11 cellular contexts compared by ENCODE assay signal in genomic region chr1:171794085-171794484, GRCh38. TPM values are rescaled to one million over a fixed set of nuclear protein-coding genes. Genes with fewer than 3 reads are reported as not detected.
DNase-seq lines count a peak whose midpoint lies in the region; ATAC-seq and TF ChIP-seq lines count a peak whose summit lies in the region.
"Had no signal": no experiment of that assay in that cellular context is flagged by ENCODE, and none has a peak within 500 bp of the region (broad histone marks: within the 10 kb centered on the region; RNA-seq: fewer than 3 reads in every experiment).

No MANE protein-coding gene starts in this region.

- peaks cover 87% of the 10 kb centered on the region for H3K36me3 Mint-ChIP-seq in MCF 10A (ENCODE audit: insufficient read depth, unreplicated experiment)
- H3K36me3 Mint-ChIP-seq in activated CD4-positive, alpha-beta memory T cell treated with anti-CD3 and anti-CD28 coated beads, Interleukin-2, amount 10 ng/mL, durations not matched to agents 7 days and 5 days (ENCODE audit: low read depth), result peaks cover 81% of the 10 kb centered on the region
- H3K36me3 Mint-ChIP-seq in progenitor cell of endocrine pancreas (ENCODE audit: insufficient read depth), result peaks cover 23% of the 10 kb centered on the region

- no peak for TF ChIP-seq POLR2A in breast epithelium (IDR thresholded peaks at IDR 0.05)

- H3K27ac ChIP-seq in breast epithelium, result no peak overlapping the region
- H3K27ac ChIP-seq: C4-2B had no signal

- H3K9me3 Mint-ChIP-seq in MCF 10A (ENCODE audit: unreplicated experiment) (no peaks in the 10 kb centered on the region), progenitor cell of endocrine pancreas (ENCODE audit: low read depth) (no peaks in the 10 kb centered on the region)
- no peaks in the 10 kb centered on the region for H3K9me3 Mint-ChIP-seq in activated CD4-positive, alpha-beta memory T cell treated with anti-CD3 and anti-CD28 coated beads, Interleukin-2, amount 10 ng/mL, durations not matched to agents 7 days and 5 days
- H3K9me3 Mint-ChIP-seq: dendritic cell treated with granulocyte-macrophage colony-stimulating factor and Interleukin-4, amounts not matched to agents 40 ng/mL and 50 ng/mL, for 4 days had no signal

- H3K4me1 Mint-ChIP-seq in MCF 10A (ENCODE audit: insufficient read depth, unreplicated experiment), result peaks cover 23% of the 10 kb centered on the region
- H3K4me1 Mint-ChIP-seq in activated CD4-positive, alpha-beta memory T cell treated with anti-CD3 and anti-CD28 coated beads, Interleukin-2, amount 10 ng/mL, durations not matched to agents 7 days and 5 days, result peaks cover 32% of the 10 kb centered on the region
- no peaks in the 10 kb centered on the region for H3K4me1 Mint-ChIP-seq in progenitor cell of endocrine pancreas (ENCODE audit: low read depth)

- H3K27ac Mint-ChIP-seq in MCF 10A (ENCODE audit: low read depth, unreplicated experiment), result peak overlapping the region; percentile 55
- peak overlapping the region; percentile 83 for H3K27ac Mint-ChIP-seq in activated CD4-positive, alpha-beta memory T cell treated with anti-CD3 and anti-CD28 coated beads, Interleukin-2, amount 10 ng/mL, durations not matched to agents 7 days and 5 days
- H3K27ac Mint-ChIP-seq in progenitor cell of endocrine pancreas, result no peak overlapping the region
- H3K27ac Mint-ChIP-seq: dendritic cell treated with granulocyte-macrophage colony-stimulating factor and Interleukin-4, amounts not matched to agents 40 ng/mL and 50 ng/mL, for 4 days had no signal

- no peak overlapping the region for H3K4me3 ChIP-seq in breast epithelium
- no peak overlapping the region for H3K4me3 ChIP-seq in foreskin fibroblast (ENCODE audit: low read depth in 1 of 2, low read length in 2 of 2)
- H3K4me3 ChIP-seq: HAP-1 had no signal

- TF ChIP-seq CTCF in MCF 10A (IDR thresholded peaks at IDR 0.05; ENCODE audit: unreplicated experiment) (no peak), breast epithelium (IDR thresholded peaks at IDR 0.05) (no peak), foreskin fibroblast (IDR thresholded peaks at IDR 0.05; ENCODE audit: low read depth, low read length) (no peak), progenitor cell of endocrine pancreas (IDR thresholded peaks at IDR 0.05; ENCODE audit: unreplicated experiment) (no peak)

- H3K4me3 Mint-ChIP-seq in MCF 10A (ENCODE audit: unreplicated experiment), result no peak overlapping the region
- no peak overlapping the region for H3K4me3 Mint-ChIP-seq in activated CD4-positive, alpha-beta memory T cell treated with anti-CD3 and anti-CD28 coated beads, Interleukin-2, amount 10 ng/mL, durations not matched to agents 7 days and 5 days
- no peak overlapping the region for H3K4me3 Mint-ChIP-seq in progenitor cell of endocrine pancreas (ENCODE audit: low read depth)
- H3K4me3 Mint-ChIP-seq: dendritic cell treated with granulocyte-macrophage colony-stimulating factor and Interleukin-4, amounts not matched to agents 40 ng/mL and 50 ng/mL, for 4 days had no signal

- H3K36me3 ChIP-seq in breast epithelium, result peaks cover 15% of the 10 kb centered on the region

- H3K9me3 ChIP-seq in breast epithelium, result no peaks in the 10 kb centered on the region
- H3K9me3 ChIP-seq: HAP-1 had no signal

- H3K27me3 Mint-ChIP-seq in MCF 10A (ENCODE audit: insufficient read depth, unreplicated experiment) (no peaks in the 10 kb centered on the region), progenitor cell of endocrine pancreas (no peaks in the 10 kb centered on the region)
- no peaks in the 10 kb centered on the region for H3K27me3 Mint-ChIP-seq in activated CD4-positive, alpha-beta memory T cell treated with anti-CD3 and anti-CD28 coated beads, Interleukin-2, amount 10 ng/mL, durations not matched to agents 7 days and 5 days
- H3K27me3 Mint-ChIP-seq: dendritic cell treated with granulocyte-macrophage colony-stimulating factor and Interleukin-4, amounts not matched to agents 40 ng/mL and 50 ng/mL, for 4 days had no signal

- CTCF ChIA-PET in MCF 10A (lab: Yijun Ruan, JAX), result interaction anchor here (0.5 to 30.8 kb wide), 5 partner anchors 8 to 1075 kb away, joined by 3 to 1502 read pairs (median 5); no protein-coding TSS in a partner anchor
- CTCF ChIA-PET in activated CD4-positive, alpha-beta memory T cell treated with anti-CD3 and anti-CD28 coated beads, Interleukin-2, amount 10 ng/mL, durations not matched to agents 7 days and 5 days (lab: Charles Lee), result interaction anchor here (1.2 kb wide), 1 partner anchor 50 kb away, joined by 3 read pairs; no protein-coding TSS in a partner anchor

- intact Hi-C loops in MCF 10A (cut with micrococcal nuclease), result no loop called here
- intact Hi-C loops in breast epithelium (cut with DNase I; ENCODE audit: low total_unique reads), result no loop called here

- no peaks in the 10 kb centered on the region for H3K4me1 ChIP-seq in breast epithelium
- H3K4me1 ChIP-seq: HAP-1 had no signal

- POLR2A ChIA-PET in MCF 10A (lab: Yijun Ruan, JAX), result interaction anchor here (0.8 to 1.7 kb wide), 3 partner anchors 12 to 194 kb away, joined by 3 to 4 read pairs (median 4); partner anchors contain the start of gene METTL13
- POLR2A ChIA-PET in activated CD4-positive, alpha-beta memory T cell treated with anti-CD3 and anti-CD28 coated beads, Interleukin-2, amount 10 ng/mL, durations not matched to agents 7 days and 5 days (lab: Charles Lee), result interaction anchor here (0.6 to 2.4 kb wide), 2 partner anchors 52 to 657 kb away, joined by 3 to 10 read pairs; partner anchors contain the start of gene VAMP4

- BruUV-seq in MCF 10A (replicated peaks; lab: Mats Ljungman, UMichigan), result no TSS peak

- DNase-seq in MCF 10A (ENCODE audit: unreplicated experiment), result peak; percentile 78
- no peak for DNase-seq in breast epithelium (ENCODE audit: low spot score in 2 of 2)
- DNase-seq in activated CD4-positive, alpha-beta memory T cell treated with anti-CD3 and anti-CD28 coated beads, Interleukin-2, amount 10 ng/mL, durations not matched to agents 7 days and 5 days, result peak; percentile 70
- peak; percentile 88 to 89 for DNase-seq in foreskin fibroblast
- no peak for DNase-seq in NCI-H345 treated with DMSO at 0.1 percent for 48 hours (lab: John Stamatoyannopoulos, UW; ENCODE audit: unreplicated experiment)
- DNase-seq in DMS 273 treated with DMSO at 0.1 percent for 48 hours (lab: John Stamatoyannopoulos, UW), result no peak
- no peak for DNase-seq in progenitor cell of endocrine pancreas (ENCODE audit: low spot score, unreplicated experiment)

- no peak for ATAC-seq in GM21529 (IDR thresholded peaks at IDR 0.05; ENCODE audit: unreplicated experiment)

- H3K27me3 ChIP-seq in breast epithelium, result no peaks in the 10 kb centered on the region

RNA-seq across cellular contexts. Expression of gene METTL13, which starts 12.6 kb away (rescaled TPM):
- total RNA-seq in MCF 10A (2022) (30.7 and 39.1 TPM in 2 replicates), breast epithelium (10 to 100 TPM; 23.2 to 28.4 (median 27.5) TPM), progenitor cell of endocrine pancreas (30.8 and 32.7 TPM in 2 replicates)
- 10 to 100 TPM; 42.9 to 44.5 TPM for total RNA-seq in activated CD4-positive, alpha-beta memory T cell treated with anti-CD3 and anti-CD28 coated beads, Interleukin-2, amount 10 ng/mL, durations not matched to agents 7 days and 5 days

RNA-seq across cellular contexts. Expression of gene DNM3, which starts 47.2 kb away (rescaled TPM):
- total RNA-seq in MCF 10A (2022) (0.44 and 0.68 TPM in 2 replicates), breast epithelium (1 to 10 TPM; 5.1 to 7.5 (median 6.6) TPM), progenitor cell of endocrine pancreas (0.48 and 1.1 TPM in 2 replicates)
- 1 to 10 TPM; 2.0 to 2.2 TPM for total RNA-seq in activated CD4-positive, alpha-beta memory T cell treated with anti-CD3 and anti-CD28 coated beads, Interleukin-2, amount 10 ng/mL, durations not matched to agents 7 days and 5 days

RNA-seq across cellular contexts. Expression of gene VAMP4, which starts 52.2 kb away (rescaled TPM):
- 20.2 and 21.1 TPM in 2 replicates for total RNA-seq in MCF 10A (2022)
- 10 to 100 TPM; 10.5 to 16.3 (median 14.0) TPM for total RNA-seq in breast epithelium
- 10 to 100 TPM; 31.3 to 31.5 TPM for total RNA-seq in activated CD4-positive, alpha-beta memory T cell treated with anti-CD3 and anti-CD28 coated beads, Interleukin-2, amount 10 ng/mL, durations not matched to agents 7 days and 5 days
- 8.9 and 10.1 TPM in 2 replicates for total RNA-seq in progenitor cell of endocrine pancreas

Comparison
In these comparisons a context has a peak if more than half of its experiments do, and no peak if none do; other contexts are left out.
1. DNase-seq: peak in MCF 10A (single experiment), activated CD4-positive, alpha-beta memory T cell treated with anti-CD3 and anti-CD28 coated beads, Interleukin-2, amount 10 ng/mL, durations not matched to agents 7 days and 5 days (single experiment) and foreskin fibroblast (2 of 2); none in breast epithelium (0 of 2), NCI-H345 treated with DMSO at 0.1 percent for 48 hours (single experiment), DMS 273 treated with DMSO at 0.1 percent for 48 hours (single experiment) and progenitor cell of endocrine pancreas (single experiment).